28 cellular contexts compared by ENCODE assay signal in genomic region chr14:42654707-42655106, GRCh38.
DNase-seq lines count a peak whose midpoint lies in the region; ATAC-seq and TF ChIP-seq lines count a peak whose summit lies in the region.
"Had no signal": no experiment of that assay in that cellular context is flagged by ENCODE, and none has a peak within 500 bp of the region (broad histone marks: within the 10 kb centered on the region; RNA-seq: fewer than 3 reads in every experiment).

No MANE protein-coding gene starts in this region.

- dilution Hi-C loops in mammary epithelial cell (cut with HindIII; ENCODE audit: low sequenced_read_pairs) = no loop called here

- no peak overlapping the region for H3K4me3 Mint-ChIP-seq in MCF 10A (ENCODE audit: unreplicated experiment)
- H3K4me3 Mint-ChIP-seq: B cell; CD14-positive monocyte; CD8-positive, alpha-beta memory T cell had no signal

- H3K27me3 Mint-ChIP-seq in MCF 10A (ENCODE audit: insufficient read depth, unreplicated experiment) = no peaks in the 10 kb centered on the region
- H3K27me3 Mint-ChIP-seq: B cell; CD8-positive, alpha-beta memory T cell had no signal

- ATAC-seq in GM21528 (IDR thresholded peaks at IDR 0.05; ENCODE audit: low FRiP score, unreplicated experiment) = no peak
- ATAC-seq: Right ventricle myocardium inferior had no signal

- DNase-seq in MCF 10A (ENCODE audit: unreplicated experiment) (no peak), mammary epithelial cell (no peak), NCI-H1417 (lab: John Stamatoyannopoulos, UW) (no peak), C1 segment of cervical spinal cord (lab: John Stamatoyannopoulos, UW) (no peak), ovary (no peak)
- DNase-seq: CD8-positive, alpha-beta memory T cell; DMS 273 treated with DMSO at 0.1 percent for 48 hours; DMS79; EL; GF-D8; H7; MV-4-11; NCI-H1105; NCI-H146; NCI-H2029; NCI-H446; NCI-H524 treated with DMSO at 0.1 percent for 48 hours; NCI-H774; NK-92 treated with Interleukin-12 subunit alpha and Interleukin-12 subunit beta, amount 100 ng/mL, for 24 hours; PC-9 had no signal

- no peak overlapping the region for H3K9ac ChIP-seq in mammary epithelial cell (ENCODE audit: insufficient read depth, low read length)
- no peak overlapping the region for H3K9ac ChIP-seq in SU-DHL-6 (ENCODE audit: low read length)
- H3K9ac ChIP-seq in iPS-20b (ENCODE audit: low read depth, low read length) = no peak overlapping the region

- H3K36me3 Mint-ChIP-seq in MCF 10A (ENCODE audit: insufficient read depth, unreplicated experiment) = no peaks in the 10 kb centered on the region
- H3K36me3 Mint-ChIP-seq: CD14-positive monocyte; CD8-positive, alpha-beta memory T cell had no signal

- intact Hi-C loops in MCF 10A (cut with micrococcal nuclease) (no loop called here), mammary epithelial cell (cut with micrococcal nuclease) (no loop called here), ovary (cut with DNase I) (no loop called here)

- peak overlapping the region; percentile 49 for H3K27ac Mint-ChIP-seq in MCF 10A (ENCODE audit: low read depth, unreplicated experiment)
- H3K27ac Mint-ChIP-seq: B cell; CD8-positive, alpha-beta memory T cell had no signal

- H3K36me3 ChIP-seq in mammary epithelial cell (ENCODE audit: insufficient read depth, low read length) (no peaks in the 10 kb centered on the region), SU-DHL-6 (ENCODE audit: low read length) (no peaks in the 10 kb centered on the region), iPS-20b (ENCODE audit: insufficient read depth, low read depth, low read length) (no peaks in the 10 kb centered on the region), ovary (no peaks in the 10 kb centered on the region)
- H3K36me3 ChIP-seq: SJSA1 had no signal

- H3K79me2 ChIP-seq in mammary epithelial cell (ENCODE audit: insufficient read depth, low read length) = no peaks in the 10 kb centered on the region
- no peaks in the 10 kb centered on the region for H3K79me2 ChIP-seq in SU-DHL-6 (ENCODE audit: insufficient read depth, low read length)

- BruUV-seq in MCF 10A (replicated peaks; lab: Mats Ljungman, UMichigan) (no TSS peak), mammary epithelial cell (replicated peaks; lab: Mats Ljungman, UMichigan) (no TSS peak)

- no peak overlapping the region for H3K27ac ChIP-seq in mammary epithelial cell (ENCODE audit: insufficient read depth, low read depth, low read length)
- H3K27ac ChIP-seq in SU-DHL-6 (ENCODE audit: low read depth, low read length) = no peak overlapping the region
- no peak overlapping the region for H3K27ac ChIP-seq in iPS-20b (ENCODE audit: low read length)
- no peak overlapping the region for H3K27ac ChIP-seq in ovary
- H3K27ac ChIP-seq: 22Rv1, PC-9, SJSA1 had no signal

- H3K4me3 ChIP-seq in mammary epithelial cell (replicated peaks in 1 of 3; ENCODE audit: insufficient read depth in 1 of 3, low read depth in 2 of 3, low read length in 3 of 3) (no peak overlapping the region), SU-DHL-6 (ENCODE audit: insufficient read depth, low read length, poor library complexity, severe bottlenecking) (no peak overlapping the region), iPS-20b (ENCODE audit: low read length) (peak overlapping the region; percentile 23; the same call in 1 of the 2 replicates), ovary (no peak overlapping the region)
- H3K4me3 ChIP-seq: PC-9, SJSA1 had no signal

- no peak for TF ChIP-seq POLR2A in ovary (IDR thresholded peaks at IDR 0.05)

- H3K27me3 ChIP-seq in mammary epithelial cell (ENCODE audit: insufficient read depth, low read length) (no peaks in the 10 kb centered on the region), SU-DHL-6 (ENCODE audit: low read length) (no peaks in the 10 kb centered on the region), iPS-20b (ENCODE audit: insufficient read depth, low read length) (peaks cover 46% of the 10 kb centered on the region), ovary (no peaks in the 10 kb centered on the region)
- H3K27me3 ChIP-seq: SJSA1 had no signal

- H4K20me1 ChIP-seq in mammary epithelial cell (ENCODE audit: insufficient read depth, low read length) (no peaks in the 10 kb centered on the region), SU-DHL-6 (ENCODE audit: low read depth, low read length) (no peaks in the 10 kb centered on the region)

- in situ Hi-C loops in mammary epithelial cell (cut with MboI; ENCODE audit: low sequenced_read_pairs in 2 of 2) = no loop called here

- H3K4me1 ChIP-seq in mammary epithelial cell (ENCODE audit: insufficient read depth, low read length) = no peaks in the 10 kb centered on the region
- H3K4me1 ChIP-seq in iPS-20b (ENCODE audit: insufficient read depth, low read length) = peaks cover 22% of the 10 kb centered on the region; the same call in 1 of the 2 replicates
- H3K4me1 ChIP-seq in ovary (ENCODE audit: insufficient read depth) = no peaks in the 10 kb centered on the region
- H3K4me1 ChIP-seq: SJSA1 had no signal

- no peaks in the 10 kb centered on the region for H3F3A ChIP-seq in SU-DHL-6 (ENCODE audit: insufficient read depth)

- H2AFZ ChIP-seq in mammary epithelial cell (ENCODE audit: low read depth, low read length) = no peak overlapping the region
- peak overlapping the region; percentile 51 for H2AFZ ChIP-seq in SU-DHL-6 (ENCODE audit: low read depth, low read length, severe bottlenecking)

- no peak overlapping the region for H3K4me2 ChIP-seq in mammary epithelial cell (ENCODE audit: insufficient read depth, low read depth, low read length)
- no peak overlapping the region for H3K4me2 ChIP-seq in SU-DHL-6 (ENCODE audit: low read depth, low read length, poor library complexity, severe bottlenecking)
- H3K4me2 ChIP-seq: PC-9 had no signal

- no peaks in the 10 kb centered on the region for H3K4me1 Mint-ChIP-seq in MCF 10A (ENCODE audit: insufficient read depth, unreplicated experiment)
- H3K4me1 Mint-ChIP-seq: B cell; CD14-positive monocyte; CD8-positive, alpha-beta memory T cell had no signal

- WGBS in mammary epithelial cell (ENCODE audit: low coverage, missing lambda C conversion rate) = 46% methylated on average over 2 of the region's 2 CpGs
- 42 to 51% (median 47%) methylated on average over 2 of the region's 2 CpGs for WGBS in ovary, 3 donors

- no peak for TF ChIP-seq EP300 in ovary (IDR thresholded peaks at IDR 0.05)

- TF ChIP-seq CTCF in MCF 10A (IDR thresholded peaks at IDR 0.05; ENCODE audit: unreplicated experiment) (no peak), mammary epithelial cell (conservative IDR thresholded peaks at IDR 0.05 in 1 of 2, IDR thresholded peaks at IDR 0.05 in 1 of 2; ENCODE audit: extremely low read depth in 1 of 2, insufficient read depth in 1 of 2, low read depth in 1 of 2, low read length in 2 of 2) (no peak), SU-DHL-6 (IDR thresholded peaks at IDR 0.05; ENCODE audit: insufficient read depth, low read length, poor library complexity, severe bottlenecking) (no peak), ovary (IDR thresholded peaks at IDR 0.05) (no peak)

- no peaks in the 10 kb centered on the region for H3K9me3 Mint-ChIP-seq in MCF 10A (ENCODE audit: unreplicated experiment)

- POLR2A ChIA-PET in MCF 10A (lab: Yijun Ruan, JAX) = interaction anchor here (0.6 kb wide), 1 partner anchor 940 kb away, joined by 3 read pairs; no protein-coding TSS in a partner anchor

- H3K9me2 ChIP-seq in SU-DHL-6 (replicated peaks; ENCODE audit: insufficient read depth, low read length) = no peaks in the 10 kb centered on the region

- CTCF ChIA-PET in MCF 10A (lab: Yijun Ruan, JAX) = interaction anchor here (0.8 kb wide), 1 partner anchor 48 kb away, joined by 3 read pairs; no protein-coding TSS in a partner anchor
- CTCF ChIA-PET in mammary epithelial cell (lab: Charles Lee; ENCODE audit: low non-redundant PET) = no interaction called here

- peaks cover 12% of the 10 kb centered on the region for H3K9me3 ChIP-seq in mammary epithelial cell (replicated peaks; ENCODE audit: insufficient read depth, low read length)
- 0 out of 2 replicates have a peak, but pooled peaks cover 4% of the 10 kb centered on the region for H3K9me3 ChIP-seq in SU-DHL-6 (ENCODE audit: insufficient read depth, low read length)
- H3K9me3 ChIP-seq in iPS-20b (ENCODE audit: insufficient read depth, low read depth, low read length) = no peaks in the 10 kb centered on the region
- no peaks in the 10 kb centered on the region for H3K9me3 ChIP-seq in ovary
- H3K9me3 ChIP-seq: SJSA1 had no signal
